ENCODE assay signal across 8 cellular contexts in genomic region chr19:12723643-12724426, GRCh38. TPM values are rescaled to one million over a fixed set of nuclear protein-coding genes. Genes with fewer than 3 reads are reported as not detected.
DNase-seq lines count a peak whose midpoint lies in the region; ATAC-seq and TF ChIP-seq lines count a peak whose summit lies in the region.

Gene TNPO2, minus strand, starts transcription at chr19:12723932. Its CDS starts 2,955 bp downstream, at chr19:12720977.

- peak within 1 kb of the TSS; percentile 42 for H2AK5ac ChIP-seq in mesenchymal stem cell (ENCODE audit: low read length, severe bottlenecking)

- H4K91ac ChIP-seq in mesenchymal stem cell (ENCODE audit: low read length) = no peak within 1 kb of the TSS

- peak within 1 kb of the TSS in 1 of 2 experiments; percentile 83 for H2BK12ac ChIP-seq in mesenchymal stem cell (ENCODE audit: low read length in 2 of 2)

- peak within 1 kb of the TSS in 1 of 2 experiments; percentile 49 for H3K23ac ChIP-seq in mesenchymal stem cell (ENCODE audit: low read length in 2 of 2)

- H3K18ac ChIP-seq in mesenchymal stem cell (ENCODE audit: low read depth in 1 of 2, low read length in 2 of 2) = peak within 1 kb of the TSS; percentile 9 to 97

- peaks cover 2 to 48% (median 37%) of the 10 kb centered on the region in 11 experiments; a peak in 21 of 22 replicates for H4K20me1 ChIP-seq in BLaER1 treated with 17β-estradiol and CSF1 and Interleukin-3, amounts not matched to agents 10 nM and 100 nM

- no peak within 1 kb of the TSS for H2BK15ac ChIP-seq in mesenchymal stem cell (ENCODE audit: low read depth, poor library complexity, severe bottlenecking)

- no peak within 1 kb of the TSS for H2BK5ac ChIP-seq in mesenchymal stem cell (ENCODE audit: low read depth, low read length, poor library complexity, severe bottlenecking)

- peak within 1 kb of the TSS; percentile 73 for H4K8ac ChIP-seq in mesenchymal stem cell (ENCODE audit: low read length)

- peaks cover 15% of the 10 kb centered on the region for H3K79me1 ChIP-seq in mesenchymal stem cell (replicated peaks; ENCODE audit: low read length, poor library complexity, severe bottlenecking)

- H3K36me3 Mint-ChIP-seq in activated CD8-positive, alpha-beta T cell treated with anti-CD3 and anti-CD28 coated beads for 36 hours (ENCODE audit: low read depth) = peaks cover 44% of the 10 kb centered on the region

- H2AFZ ChIP-seq in mesenchymal stem cell (ENCODE audit: low read depth, low read length) = peak within 1 kb of the TSS; percentile 61

- H3K4me3 ChIP-seq in BLaER1 treated with 17β-estradiol and CSF1 and Interleukin-3, amounts not matched to agents 10 nM and 100 nM = peak within 1 kb of the TSS; percentile 71 to 90 (median 84)
- H3K4me3 ChIP-seq in HEK293 (ENCODE audit: low read depth, low read length) = peak within 1 kb of the TSS; percentile 79
- H3K4me3 ChIP-seq in endocrine pancreas (ENCODE audit: control insufficient read depth, insufficient read depth, low read length) = peak within 1 kb of the TSS; percentile 79
- H3K4me3 ChIP-seq in mesenchymal stem cell (ENCODE audit: insufficient read depth in 1 of 2, low read depth in 1 of 2, low read length in 2 of 2) = peak within 1 kb of the TSS; percentile 55 to 95

- H3K27ac ChIP-seq in BLaER1 treated with 17β-estradiol and CSF1 and Interleukin-3, amounts not matched to agents 10 nM and 100 nM = peak within 1 kb of the TSS; percentile 18 to 99 (median 98); a peak in 21 of 22 replicates
- peak within 1 kb of the TSS; percentile 97 for H3K27ac ChIP-seq in HEK293 (ENCODE audit: extremely low read depth, low read depth, low read length)
- peak within 1 kb of the TSS; percentile 65 for H3K27ac ChIP-seq in mesenchymal stem cell (ENCODE audit: low read length, poor library complexity, severe bottlenecking)

- no peaks in the 10 kb centered on the region for H3K9me3 ChIP-seq in BLaER1 treated with 17β-estradiol and CSF1 and Interleukin-3, amounts not matched to agents 10 nM and 100 nM (replicated peaks in 1 of 11)
- H3K9me3 ChIP-seq in HEK293 (ENCODE audit: control insufficient read depth, insufficient read depth, low read depth, low read length) (no peaks in the 10 kb centered on the region), endocrine pancreas (ENCODE audit: control insufficient read depth, low read length) (no peaks in the 10 kb centered on the region), mesenchymal stem cell (ENCODE audit: control insufficient read depth, low read length) (no peaks in the 10 kb centered on the region)

- H3K4me1 ChIP-seq in BLaER1 treated with 17β-estradiol and CSF1 and Interleukin-3, amounts not matched to agents 10 nM and 100 nM = peaks cover 22 to 35% (median 27%) of the 10 kb centered on the region in 10 experiments
- H3K4me1 ChIP-seq in HEK293 (ENCODE audit: control insufficient read depth, insufficient read depth, low read length) = no peaks in the 10 kb centered on the region
- peaks cover 3% of the 10 kb centered on the region for H3K4me1 ChIP-seq in endocrine pancreas (ENCODE audit: control insufficient read depth, insufficient read depth, low read length)
- H3K4me1 ChIP-seq in mesenchymal stem cell (ENCODE audit: control insufficient read depth, insufficient read depth, low read depth, low read length) = peaks cover 15% of the 10 kb centered on the region

- intact Hi-C loops in activated CD8-positive, alpha-beta T cell treated with anti-CD3 and anti-CD28 coated beads for 36 hours (cut with micrococcal nuclease) = loop anchor here (2.0 kb wide), 1 partner anchor 13 kb away; the partner anchor contains the start of gene GET3

- H3K27me3 ChIP-seq in BLaER1 treated with 17β-estradiol and CSF1 and Interleukin-3, amounts not matched to agents 10 nM and 100 nM = no peaks in the 10 kb centered on the region
- no peaks in the 10 kb centered on the region for H3K27me3 ChIP-seq in endocrine pancreas (ENCODE audit: control insufficient read depth, insufficient read depth, low read length)
- H3K27me3 ChIP-seq in mesenchymal stem cell (ENCODE audit: control insufficient read depth in 1 of 2, insufficient read depth in 1 of 2, low read length in 2 of 2) = no peaks in the 10 kb centered on the region

- peak; percentile 55 for ATAC-seq in activated CD8-positive, alpha-beta T cell treated with anti-CD3 and anti-CD28 coated beads for 36 hours
- no peak for ATAC-seq in GM19324 (IDR thresholded peaks at IDR 0.05; ENCODE audit: low FRiP score, unreplicated experiment)

- CTCF ChIA-PET in HEK293 (lab: Yijun Ruan, JAX) = interaction anchor here (0.6 to 3.3 kb wide), 11 partner anchors 10 to 327 kb away, joined by 3 to 19 read pairs (median 3); partner anchors contain the start of genes GET3 and TRIR
- CTCF ChIA-PET in activated CD8-positive, alpha-beta T cell treated with anti-CD3 and anti-CD28 coated beads for 36 hours (lab: Charles Lee) = interaction anchor here (1.2 to 5.5 kb wide), 11 partner anchors 7 to 124 kb away, joined by 4 to 32 read pairs (median 6); partner anchors contain the start of gene TRIR

- DNase-seq in NCI-H82 treated with DMSO at 0.1 percent for 48 hours (lab: John Stamatoyannopoulos, UW; ENCODE audit: unreplicated experiment) (peak; percentile 88), mesenchymal stem cell (peak; percentile 78)
- DNase-seq in activated CD8-positive, alpha-beta T cell treated with anti-CD3 and anti-CD28 coated beads for 36 hours = peak; percentile 87
- DNase-seq in stimulated activated CD8-positive, alpha-beta memory T cell treated with anti-CD3 and anti-CD28 coated beads, Interleukin-15, amount 100 ng/mL, for 1 hour (ENCODE audit: low read depth) = peak; percentile 50

- peak within 1 kb of the TSS; percentile 77 to 99 (median 99) for H3K9ac ChIP-seq in BLaER1 treated with 17β-estradiol and CSF1 and Interleukin-3, amounts not matched to agents 10 nM and 100 nM
- H3K9ac ChIP-seq in endocrine pancreas (ENCODE audit: control insufficient read depth, insufficient read depth, low read length) = peak within 1 kb of the TSS; percentile 70
- peak within 1 kb of the TSS; percentile 91 for H3K9ac ChIP-seq in mesenchymal stem cell (ENCODE audit: low read length)

- peak within 1 kb of the TSS; percentile 49 to 79 for H3K4ac ChIP-seq in mesenchymal stem cell (ENCODE audit: low read depth in 1 of 2, low read length in 2 of 2)

- H3K4me3 Mint-ChIP-seq in activated CD8-positive, alpha-beta T cell treated with anti-CD3 and anti-CD28 coated beads for 36 hours = peak within 1 kb of the TSS; percentile 96

- H3K14ac ChIP-seq in mesenchymal stem cell (ENCODE audit: low read length in 2 of 2) = peak within 1 kb of the TSS in 1 of 2 experiments; percentile 96

- peaks cover 24% of the 10 kb centered on the region for H3K4me1 Mint-ChIP-seq in activated CD8-positive, alpha-beta T cell treated with anti-CD3 and anti-CD28 coated beads for 36 hours (ENCODE audit: low read depth)

- TF ChIP-seq CTCF in HEK293 (tag by site-specific recombination; IDR thresholded peaks at IDR 0.05) = no peak
- TF ChIP-seq CTCF in activated CD8-positive, alpha-beta T cell treated with anti-CD3 and anti-CD28 coated beads for 36 hours (IDR thresholded peaks at IDR 0.05) = no peak

- H2BK120ac ChIP-seq in mesenchymal stem cell (ENCODE audit: low read depth, low read length) = peak within 1 kb of the TSS; percentile 21

- H3K27ac Mint-ChIP-seq in activated CD8-positive, alpha-beta T cell treated with anti-CD3 and anti-CD28 coated beads for 36 hours = peak within 1 kb of the TSS; percentile 91

- no peaks in the 10 kb centered on the region for H3K9me3 Mint-ChIP-seq in activated CD8-positive, alpha-beta T cell treated with anti-CD3 and anti-CD28 coated beads for 36 hours

- POLR2A ChIA-PET in HEK293 (lab: Yijun Ruan, JAX) = interaction anchor here (0.7 to 5.1 kb wide), 3 partner anchors 11 to 29 kb away, joined by 3 to 89 read pairs (median 19); partner anchors contain the start of genes FBXW9, GET3 and TRIR
- POLR2A ChIA-PET in activated CD8-positive, alpha-beta T cell treated with anti-CD3 and anti-CD28 coated beads for 36 hours (lab: Charles Lee) = interaction anchor here (0.8 to 9.0 kb wide), 15 partner anchors 10 to 214 kb away, joined by 3 to 160 read pairs (median 4); partner anchors contain the start of genes DHPS, FBXW9, GET3 and JUNB

- 6% methylated on average over 28 of the region's 28 CpGs for WGBS in mesenchymal stem cell

- peaks cover 19 to 47% (median 40%) of the 10 kb centered on the region in 11 experiments for H3K36me3 ChIP-seq in BLaER1 treated with 17β-estradiol and CSF1 and Interleukin-3, amounts not matched to agents 10 nM and 100 nM
- H3K36me3 ChIP-seq in HEK293 (ENCODE audit: control insufficient read depth in 2 of 2, insufficient read depth in 1 of 2, low read length in 2 of 2) (peaks cover 9 to 28% of the 10 kb centered on the region in 2 experiments; a peak in 2 of 3 replicates), endocrine pancreas (ENCODE audit: control insufficient read depth, insufficient read depth, low read length) (no peaks in the 10 kb centered on the region), mesenchymal stem cell (ENCODE audit: control insufficient read depth in 1 of 2, insufficient read depth in 2 of 2, low read depth in 1 of 2, low read length in 2 of 2) (peaks cover 21 to 30% of the 10 kb centered on the region in 2 experiments)

- H3K27me3 Mint-ChIP-seq in activated CD8-positive, alpha-beta T cell treated with anti-CD3 and anti-CD28 coated beads for 36 hours = no peaks in the 10 kb centered on the region

- H3K4me2 ChIP-seq in BLaER1 treated with 17β-estradiol and CSF1 and Interleukin-3, amounts not matched to agents 10 nM and 100 nM = peak within 1 kb of the TSS; percentile 76 to 99 (median 91)
- H3K4me2 ChIP-seq in mesenchymal stem cell (ENCODE audit: low read length, poor library complexity, severe bottlenecking) = peak within 1 kb of the TSS; percentile 83

TF ChIP-seq in HEK293, 187 proteins besides CTCF, POLR2A, EP300 and RAD21 (continues in another document):
- TF ChIP-seq ZNF580 (tag by site-specific recombination; IDR thresholded peaks at IDR 0.05) (0 out of 2 replicates have a peak, but pooled peaks have one; percentile 23), OSR2 (tag by site-specific recombination; IDR thresholded peaks at IDR 0.05) (0 out of 2 replicates have a peak, but pooled peaks have one; percentile 31), ZBTB20 (tag by site-specific recombination; IDR thresholded peaks at IDR 0.05) (peak; percentile 67), ZNF76 (tag by site-specific recombination; IDR thresholded peaks at IDR 0.05; ENCODE audit: borderline replicate concordance, low read depth) (peak; percentile 93), ZBTB7A (tag by site-specific recombination; IDR thresholded peaks at IDR 0.05; ENCODE audit: low read depth) (peak; percentile 74)

RNA-seq across cellular contexts. Expression of gene TNPO2, which starts in this region (rescaled TPM):
- total RNA-seq in activated CD8-positive, alpha-beta T cell treated with anti-CD3 and anti-CD28 coated beads for 36 hours = 10 to 100 TPM; 90.7 to 94.5 TPM
- 39.8 TPM for polyA plus RNA-seq in mesenchymal stem cell (2013, experiment 1 of 2)
- polyA plus RNA-seq in mesenchymal stem cell (2013, experiment 2 of 2) = 37.8 TPM
